Comparison of ENCODE assay signal across 1 cellular context in genomic region chr17:50516980-50517379, GRCh38.
TF ChIP-seq lines count a peak whose summit lies in the region.

No MANE protein-coding gene starts in this region.

TF ChIP-seq in HepG2, 621 proteins besides CTCF, POLR2A, EP300 and RAD21:
- TF ChIP-seq CBFB (CRISPR knock-in tag; IDR thresholded peaks at IDR 0.05) (no peak), ZNF629 (CRISPR knock-in tag; conservative IDR thresholded peaks at IDR 0.05) (peak; percentile 48; the same call in 1 of the 2 replicates)
TF ChIP-seq in HepG2: peak in this region for 1.
